ENCODE assay signal across 9 cellular contexts in genomic region chr15:69893863-69894262, GRCh38.
A peak's percentile ranks its signal among the peaks of the same experiment; 100 is the strongest.
DNase-seq lines count a peak whose midpoint lies in the region; ATAC-seq lines count a peak whose summit lies in the region.
"Had no signal": no experiment of that assay in that cellular context is flagged by ENCODE, and none has a peak within 500 bp of the region (broad histone marks: within the 10 kb centered on the region; RNA-seq: fewer than 3 reads in every experiment).

No MANE protein-coding gene starts in this region.

- DNase-seq in DMS53 (lab: John Stamatoyannopoulos, UW) (peak; percentile 32), DMS53 treated with DMSO at 0.1 percent for 48 hours (lab: John Stamatoyannopoulos, UW; ENCODE audit: unreplicated experiment) (no peak), amygdala (lab: John Stamatoyannopoulos, UW) (peak in 50 of 56 donors; percentile 6 to 87 (median 57)), hepatic stellate cell (ENCODE audit: low spot score) (peak; percentile 47), stromal cell of bone marrow (ENCODE audit: low read depth) (peak; percentile 71), HUDEP-2 (lab: John Stamatoyannopoulos, UW; ENCODE audit: unreplicated experiment in 76 of 76) (no peak), KG1 (lab: John Stamatoyannopoulos, UW) (no peak)
- DNase-seq: NCI-H774 had no signal

- no peak for ATAC-seq in HG03135 (IDR thresholded peaks at IDR 0.05; ENCODE audit: unreplicated experiment)

Comparison
In these comparisons a context has a peak if more than half of its experiments do, and no peak if none do; other contexts are left out.
1. DNase-seq: peak in DMS53 (single experiment), amygdala (50 of 56), hepatic stellate cell (single experiment) and stromal cell of bone marrow (single experiment); none in DMS53 treated with DMSO at 0.1 percent for 48 hours (single experiment), HUDEP-2 (0 of 76) and KG1 (single experiment).